10 cellular contexts compared by ENCODE assay signal in the genomic region with DNA sequence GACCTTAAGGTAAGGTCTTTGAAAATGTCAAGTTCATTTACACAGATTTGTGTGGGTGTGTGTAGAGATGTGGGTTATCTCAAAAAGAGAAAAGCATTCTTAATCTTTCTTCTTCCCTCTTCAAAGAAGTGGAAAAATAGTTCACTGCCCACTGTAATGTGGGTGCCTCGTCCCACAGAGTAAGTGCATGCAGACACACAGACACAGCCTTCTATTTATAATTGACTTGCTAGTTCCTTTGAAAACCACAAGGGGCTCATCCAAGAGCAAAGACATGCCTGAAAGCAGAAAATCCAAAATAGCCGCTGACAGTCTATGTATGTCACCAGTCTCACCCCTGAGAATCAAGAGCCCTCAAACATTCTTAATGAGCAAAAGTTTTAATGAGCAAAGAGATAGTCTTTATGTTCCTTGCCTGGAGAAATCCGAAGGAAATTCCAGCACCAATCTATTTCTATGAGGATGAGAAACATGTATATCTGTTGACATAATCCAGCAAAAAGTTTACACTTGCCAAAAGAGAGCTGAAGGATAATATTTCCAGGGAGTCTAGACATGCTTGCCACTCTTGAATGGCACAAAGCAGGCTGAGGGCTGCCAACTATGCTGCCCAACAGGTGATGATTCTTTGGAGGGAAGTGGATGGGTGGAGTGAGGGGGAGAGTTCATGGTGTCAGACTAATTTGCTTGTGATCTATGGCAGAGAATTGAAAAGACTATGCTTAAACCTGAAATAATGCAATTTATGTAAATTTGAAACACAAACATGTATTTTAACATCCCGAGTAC.
DNase-seq lines count a peak whose midpoint lies in the region; ATAC-seq and TF ChIP-seq lines count a peak whose summit lies in the region.
"Had no signal": no experiment of that assay in that cellular context is flagged by ENCODE, and none has a peak within 500 bp of the region (broad histone marks: within the 10 kb centered on the region; RNA-seq: fewer than 3 reads in every experiment).

No MANE protein-coding gene starts in this region.

- H3K9me3 Mint-ChIP-seq in activated CD4-positive, alpha-beta memory T cell treated with anti-CD3 and anti-CD28 coated beads for 36 hours, result no peaks in the 10 kb centered on the region
- no peaks in the 10 kb centered on the region for H3K9me3 Mint-ChIP-seq in activated CD4-positive, alpha-beta memory T cell treated with anti-CD3 and anti-CD28 coated beads, Interleukin-2, amount 10 ng/mL, durations not matched to agents 7 days and 5 days
- no peaks in the 10 kb centered on the region for H3K9me3 Mint-ChIP-seq in stimulated activated naive B cell treated with anti-CD40 and anti-IgM and Interleukin-4, amounts not matched to agents 10 μg/mL and 1 μg/mL and 100 μg/mL, for 72 hours
- no peaks in the 10 kb centered on the region for H3K9me3 Mint-ChIP-seq in naive thymus-derived CD8-positive, alpha-beta T cell
- H3K9me3 Mint-ChIP-seq: effector memory CD8-positive, alpha-beta T cell; naive thymus-derived CD4-positive, alpha-beta T cell had no signal

- CTCF ChIA-PET in activated CD4-positive, alpha-beta memory T cell treated with anti-CD3 and anti-CD28 coated beads for 36 hours (lab: Charles Lee), result interaction anchor here (0.6 to 2.8 kb wide), 8 partner anchors 11 to 929 kb away, joined by 3 to 10 read pairs (median 4); no protein-coding TSS in a partner anchor
- CTCF ChIA-PET in activated CD4-positive, alpha-beta memory T cell treated with anti-CD3 and anti-CD28 coated beads, Interleukin-2, amount 10 ng/mL, durations not matched to agents 7 days and 5 days (lab: Charles Lee), result no interaction called here

- H3K27me3 ChIP-seq in RWPE2 (ENCODE audit: insufficient read depth, poor library complexity, severe bottlenecking) (no peaks in the 10 kb centered on the region), gastroesophageal sphincter (no peaks in the 10 kb centered on the region)

- H3K27ac Mint-ChIP-seq in activated CD4-positive, alpha-beta memory T cell treated with anti-CD3 and anti-CD28 coated beads for 36 hours, result peak overlapping the region; percentile 50
- H3K27ac Mint-ChIP-seq in activated CD4-positive, alpha-beta memory T cell treated with anti-CD3 and anti-CD28 coated beads, Interleukin-2, amount 10 ng/mL, durations not matched to agents 7 days and 5 days, result no peak overlapping the region
- peak overlapping the region; percentile 77 for H3K27ac Mint-ChIP-seq in stimulated activated naive B cell treated with anti-CD40 and anti-IgM and Interleukin-4, amounts not matched to agents 10 μg/mL and 1 μg/mL and 100 μg/mL, for 72 hours
- peak overlapping the region in 3 of 10 donors; percentile 0 to 68 (median 7) for H3K27ac Mint-ChIP-seq in naive thymus-derived CD8-positive, alpha-beta T cell
- H3K27ac Mint-ChIP-seq: effector memory CD8-positive, alpha-beta T cell had no signal

- H3K4me3 Mint-ChIP-seq in activated CD4-positive, alpha-beta memory T cell treated with anti-CD3 and anti-CD28 coated beads for 36 hours, result no peak overlapping the region
- H3K4me3 Mint-ChIP-seq in activated CD4-positive, alpha-beta memory T cell treated with anti-CD3 and anti-CD28 coated beads, Interleukin-2, amount 10 ng/mL, durations not matched to agents 7 days and 5 days, result no peak overlapping the region
- H3K4me3 Mint-ChIP-seq in stimulated activated naive B cell treated with anti-CD40 and anti-IgM and Interleukin-4, amounts not matched to agents 10 μg/mL and 1 μg/mL and 100 μg/mL, for 72 hours, result peak overlapping the region; percentile 13 to 56
- H3K4me3 Mint-ChIP-seq in naive thymus-derived CD8-positive, alpha-beta T cell, result no peak overlapping the region
- H3K4me3 Mint-ChIP-seq: effector memory CD8-positive, alpha-beta T cell had no signal

- WGBS in gastroesophageal sphincter (ENCODE audit: low coverage in 1 of 2), 2 donors, result 45 to 65% methylated on average over 3 to 4 of the region's 4 CpGs

- no peak overlapping the region for H3K27ac ChIP-seq in RWPE2 (ENCODE audit: poor library complexity, severe bottlenecking)
- H3K27ac ChIP-seq in gastroesophageal sphincter, result no peak overlapping the region

- H3K4me1 ChIP-seq in RWPE2 (ENCODE audit: insufficient read depth, poor library complexity, severe bottlenecking) (peaks cover 33% of the 10 kb centered on the region), gastroesophageal sphincter (peaks cover 15 to 56% (median 26%) of the 10 kb centered on the region in 3 donors)

- H3K36me3 ChIP-seq in RWPE2 (ENCODE audit: low read depth) (peaks cover 19% of the 10 kb centered on the region), gastroesophageal sphincter (peaks cover 0 to 23% of the 10 kb centered on the region in 2 donors)

- POLR2A ChIA-PET in activated CD4-positive, alpha-beta memory T cell treated with anti-CD3 and anti-CD28 coated beads for 36 hours (lab: Charles Lee), result no interaction called here
- POLR2A ChIA-PET in activated CD4-positive, alpha-beta memory T cell treated with anti-CD3 and anti-CD28 coated beads, Interleukin-2, amount 10 ng/mL, durations not matched to agents 7 days and 5 days (lab: Charles Lee), result interaction anchor here (1.0 kb wide), 1 partner anchor 220 kb away, joined by 3 read pairs; no protein-coding TSS in a partner anchor
- POLR2A ChIA-PET in naive thymus-derived CD8-positive, alpha-beta T cell (lab: Charles Lee), result no interaction called here

- ATAC-seq in RWPE2 (ENCODE audit: low read depth) (no peak), gastroesophageal sphincter (no peak), HG03095 (IDR thresholded peaks at IDR 0.05; ENCODE audit: unreplicated experiment) (no peak), HG03439 (IDR thresholded peaks at IDR 0.05; ENCODE audit: unreplicated experiment) (no peak)
- ATAC-seq in stimulated activated naive B cell treated with anti-CD40 and anti-IgM and Interleukin-4, amounts not matched to agents 10 μg/mL and 1 μg/mL and 100 μg/mL, for 72 hours (replicated peaks), result peak; percentile 93 to 94
- ATAC-seq in naive thymus-derived CD8-positive, alpha-beta T cell, result no peak
- ATAC-seq: effector memory CD8-positive, alpha-beta T cell; naive thymus-derived CD4-positive, alpha-beta T cell had no signal

- H3K4me3 ChIP-seq in RWPE2 (ENCODE audit: severe bottlenecking), result no peak overlapping the region
- no peak overlapping the region for H3K4me3 ChIP-seq in gastroesophageal sphincter

- no peaks in the 10 kb centered on the region for H3K27me3 Mint-ChIP-seq in activated CD4-positive, alpha-beta memory T cell treated with anti-CD3 and anti-CD28 coated beads for 36 hours
- H3K27me3 Mint-ChIP-seq in activated CD4-positive, alpha-beta memory T cell treated with anti-CD3 and anti-CD28 coated beads, Interleukin-2, amount 10 ng/mL, durations not matched to agents 7 days and 5 days, result no peaks in the 10 kb centered on the region
- no peaks in the 10 kb centered on the region for H3K27me3 Mint-ChIP-seq in stimulated activated naive B cell treated with anti-CD40 and anti-IgM and Interleukin-4, amounts not matched to agents 10 μg/mL and 1 μg/mL and 100 μg/mL, for 72 hours
- no peaks in the 10 kb centered on the region for H3K27me3 Mint-ChIP-seq in naive thymus-derived CD8-positive, alpha-beta T cell
- H3K27me3 Mint-ChIP-seq: effector memory CD8-positive, alpha-beta T cell; naive thymus-derived CD4-positive, alpha-beta T cell had no signal

- no peak for TF ChIP-seq POLR2A in gastroesophageal sphincter (IDR thresholded peaks at IDR 0.05)

- no peak for TF ChIP-seq EP300 in gastroesophageal sphincter (IDR thresholded peaks at IDR 0.05)

- H3K9me3 ChIP-seq in RWPE2 (ENCODE audit: severe bottlenecking) (no peaks in the 10 kb centered on the region), gastroesophageal sphincter (no peaks in the 10 kb centered on the region)

- peaks cover 36% of the 10 kb centered on the region for H3K4me1 Mint-ChIP-seq in activated CD4-positive, alpha-beta memory T cell treated with anti-CD3 and anti-CD28 coated beads for 36 hours (ENCODE audit: low read depth)
- peaks cover 28% of the 10 kb centered on the region for H3K4me1 Mint-ChIP-seq in activated CD4-positive, alpha-beta memory T cell treated with anti-CD3 and anti-CD28 coated beads, Interleukin-2, amount 10 ng/mL, durations not matched to agents 7 days and 5 days
- H3K4me1 Mint-ChIP-seq in stimulated activated naive B cell treated with anti-CD40 and anti-IgM and Interleukin-4, amounts not matched to agents 10 μg/mL and 1 μg/mL and 100 μg/mL, for 72 hours, result peaks cover 18 to 50% of the 10 kb centered on the region in 2 donors
- peaks cover 10 to 37% (median 26%) of the 10 kb centered on the region in 4 donors for H3K4me1 Mint-ChIP-seq in naive thymus-derived CD8-positive, alpha-beta T cell

- TF ChIP-seq CTCF in RWPE2 (IDR thresholded peaks at IDR 0.05; ENCODE audit: poor library complexity, severe bottlenecking), result peak; percentile 20
- peak in 3 of 4 experiments; percentile 11 to 42 (median 13) for TF ChIP-seq CTCF in gastroesophageal sphincter (IDR thresholded peaks at IDR 0.05)

- peaks cover 19% of the 10 kb centered on the region for H3K36me3 Mint-ChIP-seq in activated CD4-positive, alpha-beta memory T cell treated with anti-CD3 and anti-CD28 coated beads for 36 hours
- H3K36me3 Mint-ChIP-seq in activated CD4-positive, alpha-beta memory T cell treated with anti-CD3 and anti-CD28 coated beads, Interleukin-2, amount 10 ng/mL, durations not matched to agents 7 days and 5 days (ENCODE audit: low read depth), result peaks cover 33% of the 10 kb centered on the region
- H3K36me3 Mint-ChIP-seq in stimulated activated naive B cell treated with anti-CD40 and anti-IgM and Interleukin-4, amounts not matched to agents 10 μg/mL and 1 μg/mL and 100 μg/mL, for 72 hours, result peaks cover 30 to 34% of the 10 kb centered on the region in 2 donors
- H3K36me3 Mint-ChIP-seq in naive thymus-derived CD8-positive, alpha-beta T cell, result peaks cover 3 to 24% (median 19%) of the 10 kb centered on the region in 3 donors

- intact Hi-C loops in activated CD4-positive, alpha-beta memory T cell treated with anti-CD3 and anti-CD28 coated beads for 36 hours (cut with micrococcal nuclease), result loop anchor here (1.0 to 10.0 kb wide), 3 partner anchors 94 to 477 kb away; a partner anchor contains a TSS

- peak; percentile 33 for DNase-seq in activated CD4-positive, alpha-beta memory T cell treated with anti-CD3 and anti-CD28 coated beads for 36 hours
- no peak for DNase-seq in activated CD4-positive, alpha-beta memory T cell treated with anti-CD3 and anti-CD28 coated beads, Interleukin-2, amount 10 ng/mL, durations not matched to agents 7 days and 5 days
- DNase-seq in RWPE2 (ENCODE audit: low spot score), result no peak
- peak; percentile 28 for DNase-seq in stimulated activated naive B cell treated with anti-CD40 and anti-IgM and Interleukin-4, amounts not matched to agents 10 μg/mL and 1 μg/mL and 100 μg/mL, for 72 hours
- no peak for DNase-seq in naive thymus-derived CD8-positive, alpha-beta T cell
- DNase-seq: effector memory CD8-positive, alpha-beta T cell had no signal

Comparison
In these comparisons a context has a peak if more than half of its experiments do, and no peak if none do; other contexts are left out.
1. DNase-seq: peak in activated CD4-positive, alpha-beta memory T cell treated with anti-CD3 and anti-CD28 coated beads for 36 hours (single experiment) and stimulated activated naive B cell treated with anti-CD40 and anti-IgM and Interleukin-4, amounts not matched to agents 10 μg/mL and 1 μg/mL and 100 μg/mL, for 72 hours (single experiment); none in activated CD4-positive, alpha-beta memory T cell treated with anti-CD3 and anti-CD28 coated beads, Interleukin-2, amount 10 ng/mL, durations not matched to agents 7 days and 5 days (single experiment), RWPE2 (single experiment) and naive thymus-derived CD8-positive, alpha-beta T cell (0 of 10).
2. H3K4me3 Mint-ChIP-seq: peak in stimulated activated naive B cell treated with anti-CD40 and anti-IgM and Interleukin-4, amounts not matched to agents 10 μg/mL and 1 μg/mL and 100 μg/mL, for 72 hours (2 of 2); none in activated CD4-positive, alpha-beta memory T cell treated with anti-CD3 and anti-CD28 coated beads for 36 hours (single experiment), activated CD4-positive, alpha-beta memory T cell treated with anti-CD3 and anti-CD28 coated beads, Interleukin-2, amount 10 ng/mL, durations not matched to agents 7 days and 5 days (single experiment) and naive thymus-derived CD8-positive, alpha-beta T cell (0 of 10).
3. ATAC-seq: peak in stimulated activated naive B cell treated with anti-CD40 and anti-IgM and Interleukin-4, amounts not matched to agents 10 μg/mL and 1 μg/mL and 100 μg/mL, for 72 hours (2 of 2); none in RWPE2 (single experiment), gastroesophageal sphincter (single experiment), naive thymus-derived CD8-positive, alpha-beta T cell (0 of 2), HG03095 (single experiment) and HG03439 (single experiment).